9 cellular contexts compared by ENCODE assay signal in genomic region chr17:57995076-57995956, GRCh38. TPM values are rescaled to one million over a fixed set of nuclear protein-coding genes. Genes with fewer than 3 reads are reported as not detected.
DNase-seq lines count a peak whose midpoint lies in the region; ATAC-seq, FAIRE-seq and TF ChIP-seq lines count a peak whose summit lies in the region.
"Had no signal": no experiment of that assay in that cellular context is flagged by ENCODE, and none has a peak within 500 bp of the region (broad histone marks: within the 10 kb centered on the region; RNA-seq: fewer than 3 reads in every experiment).

No MANE protein-coding gene starts in this region.

- no peak for FAIRE-seq in small intestine (lab: Jason Lieb, UNC)
- FAIRE-seq: endometrium had no signal

- H3K36me3 ChIP-seq in H7 (replicated peaks; ENCODE audit: control insufficient read depth, insufficient read depth, low read length) = peaks cover 2% of the 10 kb centered on the region
- no peaks in the 10 kb centered on the region for H3K36me3 ChIP-seq in small intestine (ENCODE audit: control insufficient read depth in 2 of 2, insufficient read depth in 2 of 2, low read length in 2 of 2)

- H3K27ac ChIP-seq in small intestine (ENCODE audit: low read depth in 1 of 2, low read length in 1 of 2) = peak overlapping the region in 1 of 2 donors; percentile 36

- H3K4me3 ChIP-seq in H7 (ENCODE audit: insufficient read depth, low read depth, low read length) = no peak overlapping the region
- H3K4me3 ChIP-seq in astrocyte of the spinal cord (ENCODE audit: low read depth, low read length) = no peak overlapping the region
- H3K4me3 ChIP-seq in small intestine (ENCODE audit: low read depth in 1 of 2, low read length in 2 of 2) = no peak overlapping the region

- WGBS in small intestine, 3 donors = 22 to 28% (median 25%) methylated on average over 4 of the region's 4 CpGs

- in situ Hi-C loops in astrocyte of the spinal cord (cut with HindIII; ENCODE audit: low sequenced_read_pairs) = no loop called here

- no peak for ATAC-seq in HG02763 (IDR thresholded peaks at IDR 0.05; ENCODE audit: unreplicated experiment)

- H3K27me3 ChIP-seq in H7 (ENCODE audit: control insufficient read depth, insufficient read depth, low read length) (no peaks in the 10 kb centered on the region), small intestine (ENCODE audit: control insufficient read depth in 2 of 2, insufficient read depth in 2 of 2, low read length in 2 of 2) (no peaks in the 10 kb centered on the region)

- TF ChIP-seq CTCF in astrocyte of the spinal cord (IDR thresholded peaks at IDR 0.05; ENCODE audit: low read depth, low read length) = peak; percentile 63

- peaks cover 0 to 2% of the 10 kb centered on the region in 2 donors for H3K4me1 ChIP-seq in small intestine (ENCODE audit: control insufficient read depth in 2 of 2, insufficient read depth in 1 of 2, low read depth in 1 of 2, low read length in 1 of 2)

- H3K9me3 ChIP-seq in small intestine (ENCODE audit: control insufficient read depth, low read depth) = no peaks in the 10 kb centered on the region

- DNase-seq in DMS53 (lab: John Stamatoyannopoulos, UW) (peak; percentile 88), H7 (peak; percentile 60), NCI-H1694 treated with DMSO at 0.1 percent for 48 hours (lab: John Stamatoyannopoulos, UW) (peak; percentile 89), T-helper 1 cell (peak in 4 of 5 donors; percentile 11 to 61 (median 34)), astrocyte of the spinal cord (ENCODE audit: low read depth, low spot score) (peak; percentile 82), hypothalamus (lab: John Stamatoyannopoulos, UW) (peak in 39 of 51 donors; percentile 7 to 81 (median 47)), small intestine (peak; percentile 84)

RNA-seq across cellular contexts. Expression of gene VEZF1, which starts 7.3 kb away (rescaled TPM):
- total RNA-seq in H7 (2014; rRNA removed; shearing (Covaris generic)) = 48.2 and 66.1 TPM in 2 replicates
- 10 to 100 TPM; 11.4 to 25.6 (median 11.9) TPM for polyA plus RNA-seq in small intestine

RNA-seq across cellular contexts. Expression of gene SRSF1, which starts 11.7 kb away (rescaled TPM):
- total RNA-seq in H7 (2014; rRNA removed; shearing (Covaris generic)) = 326 and 341 TPM in 2 replicates
- 100 to 1,000 TPM in 1 of 3 donors, 10 to 100 TPM in 2; 62.7 to 141 (median 71.8) TPM for polyA plus RNA-seq in small intestine

RNA-seq across cellular contexts. Expression of gene CUEDC1, which starts 40.1 kb away (rescaled TPM):
- 8.1 and 13.9 TPM in 2 replicates for total RNA-seq in H7 (2014; rRNA removed; shearing (Covaris generic))
- 10 to 100 TPM in 1 of 3 donors, 1 to 10 TPM in 2; 1.6 to 14.9 (median 6.8) TPM for polyA plus RNA-seq in small intestine

Comparison
In these comparisons a context has a peak if more than half of its experiments do, and no peak if none do; other contexts are left out.
1. DNase-seq: peak in every context shown above with its lines; median percentile 89 in NCI-H1694 treated with DMSO at 0.1 percent for 48 hours; 88 in DMS53; 84 in small intestine; 82 in astrocyte of the spinal cord; 60 in H7; 47 in hypothalamus; 34 in T-helper 1 cell.